Comparison of ENCODE assay signal across 12 cellular contexts in genomic region chr1:8670371-8670818, GRCh38.
DNase-seq lines count a peak whose midpoint lies in the region; ATAC-seq and TF ChIP-seq lines count a peak whose summit lies in the region.
"Had no signal": no experiment of that assay in that cellular context is flagged by ENCODE, and none has a peak within 500 bp of the region (broad histone marks: within the 10 kb centered on the region; RNA-seq: fewer than 3 reads in every experiment).

No MANE protein-coding gene starts in this region.

- no peak overlapping the region for H3K27ac Mint-ChIP-seq in CD4-positive, alpha-beta T cell

- no peaks in the 10 kb centered on the region for H3K9me3 ChIP-seq in left lung
- H3K9me3 ChIP-seq in CD4-positive, alpha-beta T cell (ENCODE audit: control insufficient read depth, low read length): no peaks in the 10 kb centered on the region

- H3K36me3 ChIP-seq in left lung: no peaks in the 10 kb centered on the region

- no peak overlapping the region for H3K4me3 ChIP-seq in left lung

- TF ChIP-seq CTCF in left lung (IDR thresholded peaks at IDR 0.05): no peak
- no peak for TF ChIP-seq CTCF in CD4-positive, alpha-beta T cell (IDR thresholded peaks at IDR 0.05)

- H3K27me3 ChIP-seq in left lung: no peaks in the 10 kb centered on the region
- no peaks in the 10 kb centered on the region for H3K27me3 ChIP-seq in CD4-positive, alpha-beta T cell (ENCODE audit: control insufficient read depth, insufficient read depth, low read length)

- CTCF ChIA-PET in CD4-positive, alpha-beta T cell (lab: Charles Lee): interaction anchor here (0.6 to 3.0 kb wide), 6 partner anchors 10 to 178 kb away, joined by 3 to 15 read pairs (median 4); no protein-coding TSS in a partner anchor

- no peak overlapping the region for H3K27ac ChIP-seq in left lung
- no peak overlapping the region for H3K27ac ChIP-seq in CD4-positive, alpha-beta T cell (ENCODE audit: low read depth, low read length)

- no peaks in the 10 kb centered on the region for H3K9me3 Mint-ChIP-seq in CD4-positive, alpha-beta T cell
- H3K9me3 Mint-ChIP-seq: activated naive CD4-positive, alpha-beta T cell treated with anti-CD3 and anti-CD28 coated beads, Interleukin-2, amount 10 ng/mL, durations not matched to agents 7 days and 5 days had no signal

- DNase-seq in Right ventricle myocardium superior (no peak), cardiac septum (ENCODE audit: low spot score) (no peak), astrocyte of the hippocampus (ENCODE audit: low read depth, low spot score) (peak; percentile 51), left lung (no peak), ureter (ENCODE audit: low spot score) (peak; percentile 51), OCI-M2 (lab: John Stamatoyannopoulos, UW; ENCODE audit: unreplicated experiment) (no peak), RPMI8226 (no peak)
- DNase-seq in CD4-positive, alpha-beta T cell: no peak
- DNase-seq: activated CD4-positive, alpha-beta T cell treated with anti-CD3 and anti-CD28 coated beads for 1 hour; activated naive CD4-positive, alpha-beta T cell treated with anti-CD3 and anti-CD28 coated beads, Interleukin-2, amount 10 ng/mL, durations not matched to agents 7 days and 5 days; NCI-H446 treated with DMSO at 0.1 percent for 48 hours; stimulated activated naive CD8-positive, alpha-beta T cell treated with anti-CD3 and anti-CD28 coated beads, Interleukin-15, Interleukin-2, amounts not matched to agents 100 U/mL and 50 U/mL, for 24 hours had no signal

- no peak overlapping the region for H3K4me3 Mint-ChIP-seq in CD4-positive, alpha-beta T cell
- H3K4me3 Mint-ChIP-seq: activated naive CD4-positive, alpha-beta T cell treated with anti-CD3 and anti-CD28 coated beads, Interleukin-2, amount 10 ng/mL, durations not matched to agents 7 days and 5 days had no signal

- H3K4me1 Mint-ChIP-seq in CD4-positive, alpha-beta T cell (ENCODE audit: low read depth): peaks cover 29% of the 10 kb centered on the region

- no peaks in the 10 kb centered on the region for H3K36me3 Mint-ChIP-seq in CD4-positive, alpha-beta T cell (ENCODE audit: low read depth)

- POLR2A ChIA-PET in CD4-positive, alpha-beta T cell (lab: Charles Lee): interaction anchor here (1.0 kb wide), 1 partner anchor 31 kb away, joined by 3 read pairs; no protein-coding TSS in a partner anchor

- no peaks in the 10 kb centered on the region for H3K27me3 Mint-ChIP-seq in CD4-positive, alpha-beta T cell
- H3K27me3 Mint-ChIP-seq: activated naive CD4-positive, alpha-beta T cell treated with anti-CD3 and anti-CD28 coated beads, Interleukin-2, amount 10 ng/mL, durations not matched to agents 7 days and 5 days had no signal

- intact Hi-C loops in Right ventricle myocardium superior (cut with DNase I): loop anchor here (2.0 kb wide), 1 partner anchor 108 kb away; no protein-coding TSS in a partner anchor
- intact Hi-C loops in cardiac septum (cut with DNase I): loop anchor here (5.0 kb wide), 1 partner anchor 42 kb away; no protein-coding TSS in a partner anchor
- intact Hi-C loops in left lung (cut with DNase I): loop anchor here in 1 of 2 donors (2.0 kb wide), 1 partner anchor 110 kb away; no protein-coding TSS in a partner anchor
- intact Hi-C loops in CD4-positive, alpha-beta T cell (cut with DNase I, micrococcal nuclease): no loop called here

- ATAC-seq in Right ventricle myocardium superior (ENCODE audit: poor library complexity) (peak; percentile 58), left lung (peak; percentile 9)
- ATAC-seq in CD4-positive, alpha-beta T cell (ENCODE audit: poor library complexity): no peak
- ATAC-seq: stimulated activated naive CD8-positive, alpha-beta T cell treated with anti-CD3 and anti-CD28 coated beads, Interleukin-15, Interleukin-2, amounts not matched to agents 100 U/mL and 50 U/mL, for 24 hours had no signal

- peaks cover 22 to 51% of the 10 kb centered on the region in 2 donors for H3K4me1 ChIP-seq in left lung

Comparison
In these comparisons a context has a peak if more than half of its experiments do, and no peak if none do; other contexts are left out.
1. DNase-seq: peak in astrocyte of the hippocampus (single experiment) and ureter (single experiment); none in Right ventricle myocardium superior (single experiment), cardiac septum (single experiment), left lung (0 of 2), OCI-M2 (single experiment), RPMI8226 (single experiment) and CD4-positive, alpha-beta T cell (0 of 10).
2. intact Hi-C loops: an anchor here in Right ventricle myocardium superior (2.0 kb wide) and cardiac septum (5.0 kb wide); none called in CD4-positive, alpha-beta T cell.